ENCODE assay signal across 3 cellular contexts in genomic region chr21:33748903-33749302, GRCh38.
TF ChIP-seq lines count a peak whose summit lies in the region.

No MANE protein-coding gene starts in this region.

TF ChIP-seq in HepG2, 621 proteins besides CTCF, POLR2A, EP300 and RAD21:
- peak; percentile 77 for TF ChIP-seq ZNF121 (CRISPR knock-in tag; IDR thresholded peaks at IDR 0.05)
- no peak for TF ChIP-seq FLYWCH1 (CRISPR knock-in tag; IDR thresholded peaks at IDR 0.05)

TF ChIP-seq in WTC11, 78 proteins besides CTCF, POLR2A, EP300 and RAD21:
- TF ChIP-seq USF1 (CRISPR knock-in tag; IDR thresholded peaks at IDR 0.05) (no peak), OVOL2 (CRISPR knock-in tag; IDR thresholded peaks at IDR 0.05; ENCODE audit: borderline replicate concordance) (no peak), AR (CRISPR knock-in tag; IDR thresholded peaks at IDR 0.05) (no peak), ETV6 (CRISPR knock-in tag; IDR thresholded peaks at IDR 0.05) (no peak), GTF2I (CRISPR knock-in tag; conservative IDR thresholded peaks at IDR 0.05) (0 out of 2 replicates have a peak, but pooled peaks have one; percentile 35), ZNF219 (CRISPR knock-in tag; IDR thresholded peaks at IDR 0.05; ENCODE audit: borderline replicate concordance) (no peak), HMGXB4 (CRISPR knock-in tag; IDR thresholded peaks at IDR 0.05) (no peak), ZNF121 (CRISPR knock-in tag; IDR thresholded peaks at IDR 0.05) (peak; percentile 48; the same call in 1 of the 2 replicates)

TF ChIP-seq in H1, 55 proteins besides CTCF, POLR2A, EP300 and RAD21:
- 0 out of 2 replicates have a peak, but pooled peaks have one; percentile 51 for TF ChIP-seq KDM1A (IDR thresholded peaks at IDR 0.05; ENCODE audit: borderline replicate concordance, low read length)
- TF ChIP-seq, protein P1, sequence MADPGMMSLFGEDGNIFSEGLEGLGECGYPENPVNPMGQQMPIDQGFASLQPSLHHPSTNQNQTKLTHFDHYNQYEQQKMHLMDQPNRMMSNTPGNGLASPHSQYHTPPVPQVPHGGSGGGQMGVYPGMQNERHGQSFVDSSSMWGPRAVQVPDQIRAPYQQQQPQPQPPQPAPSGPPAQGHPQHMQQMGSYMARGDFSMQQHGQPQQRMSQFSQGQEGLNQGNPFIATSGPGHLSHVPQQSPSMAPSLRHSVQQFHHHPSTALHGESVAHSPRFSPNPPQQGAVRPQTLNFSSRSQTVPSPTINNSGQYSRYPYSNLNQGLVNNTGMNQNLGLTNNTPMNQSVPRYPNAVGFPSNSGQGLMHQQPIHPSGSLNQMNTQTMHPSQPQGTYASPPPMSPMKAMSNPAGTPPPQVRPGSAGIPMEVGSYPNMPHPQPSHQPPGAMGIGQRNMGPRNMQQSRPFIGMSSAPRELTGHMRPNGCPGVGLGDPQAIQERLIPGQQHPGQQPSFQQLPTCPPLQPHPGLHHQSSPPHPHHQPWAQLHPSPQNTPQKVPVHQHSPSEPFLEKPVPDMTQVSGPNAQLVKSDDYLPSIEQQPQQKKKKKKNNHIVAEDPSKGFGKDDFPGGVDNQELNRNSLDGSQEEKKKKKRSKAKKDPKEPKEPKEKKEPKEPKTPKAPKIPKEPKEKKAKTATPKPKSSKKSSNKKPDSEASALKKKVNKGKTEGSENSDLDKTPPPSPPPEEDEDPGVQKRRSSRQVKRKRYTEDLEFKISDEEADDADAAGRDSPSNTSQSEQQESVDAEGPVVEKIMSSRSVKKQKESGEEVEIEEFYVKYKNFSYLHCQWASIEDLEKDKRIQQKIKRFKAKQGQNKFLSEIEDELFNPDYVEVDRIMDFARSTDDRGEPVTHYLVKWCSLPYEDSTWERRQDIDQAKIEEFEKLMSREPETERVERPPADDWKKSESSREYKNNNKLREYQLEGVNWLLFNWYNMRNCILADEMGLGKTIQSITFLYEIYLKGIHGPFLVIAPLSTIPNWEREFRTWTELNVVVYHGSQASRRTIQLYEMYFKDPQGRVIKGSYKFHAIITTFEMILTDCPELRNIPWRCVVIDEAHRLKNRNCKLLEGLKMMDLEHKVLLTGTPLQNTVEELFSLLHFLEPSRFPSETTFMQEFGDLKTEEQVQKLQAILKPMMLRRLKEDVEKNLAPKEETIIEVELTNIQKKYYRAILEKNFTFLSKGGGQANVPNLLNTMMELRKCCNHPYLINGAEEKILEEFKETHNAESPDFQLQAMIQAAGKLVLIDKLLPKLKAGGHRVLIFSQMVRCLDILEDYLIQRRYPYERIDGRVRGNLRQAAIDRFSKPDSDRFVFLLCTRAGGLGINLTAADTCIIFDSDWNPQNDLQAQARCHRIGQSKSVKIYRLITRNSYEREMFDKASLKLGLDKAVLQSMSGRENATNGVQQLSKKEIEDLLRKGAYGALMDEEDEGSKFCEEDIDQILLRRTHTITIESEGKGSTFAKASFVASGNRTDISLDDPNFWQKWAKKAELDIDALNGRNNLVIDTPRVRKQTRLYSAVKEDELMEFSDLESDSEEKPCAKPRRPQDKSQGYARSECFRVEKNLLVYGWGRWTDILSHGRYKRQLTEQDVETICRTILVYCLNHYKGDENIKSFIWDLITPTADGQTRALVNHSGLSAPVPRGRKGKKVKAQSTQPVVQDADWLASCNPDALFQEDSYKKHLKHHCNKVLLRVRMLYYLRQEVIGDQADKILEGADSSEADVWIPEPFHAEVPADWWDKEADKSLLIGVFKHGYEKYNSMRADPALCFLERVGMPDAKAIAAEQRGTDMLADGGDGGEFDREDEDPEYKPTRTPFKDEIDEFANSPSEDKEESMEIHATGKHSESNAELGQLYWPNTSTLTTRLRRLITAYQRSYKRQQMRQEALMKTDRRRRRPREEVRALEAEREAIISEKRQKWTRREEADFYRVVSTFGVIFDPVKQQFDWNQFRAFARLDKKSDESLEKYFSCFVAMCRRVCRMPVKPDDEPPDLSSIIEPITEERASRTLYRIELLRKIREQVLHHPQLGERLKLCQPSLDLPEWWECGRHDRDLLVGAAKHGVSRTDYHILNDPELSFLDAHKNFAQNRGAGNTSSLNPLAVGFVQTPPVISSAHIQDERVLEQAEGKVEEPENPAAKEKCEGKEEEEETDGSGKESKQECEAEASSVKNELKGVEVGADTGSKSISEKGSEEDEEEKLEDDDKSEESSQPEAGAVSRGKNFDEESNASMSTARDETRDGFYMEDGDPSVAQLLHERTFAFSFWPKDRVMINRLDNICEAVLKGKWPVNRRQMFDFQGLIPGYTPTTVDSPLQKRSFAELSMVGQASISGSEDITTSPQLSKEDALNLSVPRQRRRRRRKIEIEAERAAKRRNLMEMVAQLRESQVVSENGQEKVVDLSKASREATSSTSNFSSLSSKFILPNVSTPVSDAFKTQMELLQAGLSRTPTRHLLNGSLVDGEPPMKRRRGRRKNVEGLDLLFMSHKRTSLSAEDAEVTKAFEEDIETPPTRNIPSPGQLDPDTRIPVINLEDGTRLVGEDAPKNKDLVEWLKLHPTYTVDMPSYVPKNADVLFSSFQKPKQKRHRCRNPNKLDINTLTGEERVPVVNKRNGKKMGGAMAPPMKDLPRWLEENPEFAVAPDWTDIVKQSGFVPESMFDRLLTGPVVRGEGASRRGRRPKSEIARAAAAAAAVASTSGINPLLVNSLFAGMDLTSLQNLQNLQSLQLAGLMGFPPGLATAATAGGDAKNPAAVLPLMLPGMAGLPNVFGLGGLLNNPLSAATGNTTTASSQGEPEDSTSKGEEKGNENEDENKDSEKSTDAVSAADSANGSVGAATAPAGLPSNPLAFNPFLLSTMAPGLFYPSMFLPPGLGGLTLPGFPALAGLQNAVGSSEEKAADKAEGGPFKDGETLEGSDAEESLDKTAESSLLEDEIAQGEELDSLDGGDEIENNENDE (IDR thresholded peaks at IDR 0.05; ENCODE audit: insufficient replicate concordance, low read length), result no peak
